ENCODE assay signal across 13 cellular contexts in the genomic region with DNA sequence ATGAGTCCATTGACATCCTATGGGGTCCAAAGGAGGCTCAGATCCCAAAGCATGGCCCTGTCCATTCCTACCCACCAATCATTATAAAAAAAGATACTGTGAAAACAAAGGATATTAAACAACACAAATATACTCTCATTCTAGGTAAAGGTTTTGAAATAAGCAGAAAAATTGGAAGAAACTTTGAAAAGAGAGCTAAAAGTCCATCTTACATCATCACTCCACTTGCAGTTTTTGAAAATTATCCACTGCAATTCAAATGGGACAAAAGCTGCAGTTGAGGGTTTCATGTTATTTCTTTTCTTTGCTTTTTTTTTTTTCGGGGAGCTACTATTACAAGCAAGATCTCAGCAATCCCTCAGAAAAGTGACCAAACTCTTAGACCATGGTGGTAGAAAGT.
DNase-seq lines count a peak whose midpoint lies in the region; ATAC-seq and TF ChIP-seq lines count a peak whose summit lies in the region.
"Had no signal": no experiment of that assay in that cellular context is flagged by ENCODE, and none has a peak within 500 bp of the region (broad histone marks: within the 10 kb centered on the region; RNA-seq: fewer than 3 reads in every experiment).

No MANE protein-coding gene starts in this region.

- WGBS in stomach, 5 donors, result 74 to 93% (median 88%) methylated on average over 1 of the region's 1 CpG
- 85 to 89% methylated on average over 1 of the region's 1 CpG for WGBS in sigmoid colon, 2 donors

- H3K4me3 ChIP-seq in left ventricle myocardium inferior (no peak overlapping the region), stomach (no peak overlapping the region), OCI-LY7 (ENCODE audit: low read depth, low read length, poor library complexity, severe bottlenecking) (no peak overlapping the region), sigmoid colon (no peak overlapping the region)
- H3K4me3 ChIP-seq: BLaER1, GM12878 had no signal

- ATAC-seq in left cardiac atrium, result no peak
- ATAC-seq: GM12878 had no signal

- H3K9me2 ChIP-seq in OCI-LY7 (ENCODE audit: insufficient read depth, low read length), result no peaks in the 10 kb centered on the region

- H3K27ac Mint-ChIP-seq in glutamatergic neuron (ENCODE audit: unreplicated experiment), result peak overlapping the region; percentile 90
- H3K27ac Mint-ChIP-seq: HFFc6 had no signal

- peaks cover 51% of the 10 kb centered on the region for H3K4me1 Mint-ChIP-seq in glutamatergic neuron (ENCODE audit: low read depth, unreplicated experiment)

- TF ChIP-seq POLR2A in stomach (IDR thresholded peaks at IDR 0.05), result no peak
- TF ChIP-seq POLR2A in sigmoid colon (IDR thresholded peaks at IDR 0.05), result no peak

- peak overlapping the region; percentile 79 for H3K4me3 Mint-ChIP-seq in glutamatergic neuron (ENCODE audit: unreplicated experiment)
- H3K4me3 Mint-ChIP-seq: HFFc6 had no signal

- H3K27ac ChIP-seq in left ventricle myocardium inferior (replicated peaks) (peak overlapping the region; percentile 75), stomach (peak overlapping the region in 3 of 5 donors; percentile 11 to 61 (median 57)), OCI-LY7 (ENCODE audit: low read depth, low read length, poor library complexity, severe bottlenecking) (no peak overlapping the region), sigmoid colon (no peak overlapping the region)
- H3K27ac ChIP-seq: 22Rv1, BLaER1 had no signal

- DNase-seq in left ventricle myocardium inferior, result no peak
- no peak for DNase-seq in left cardiac atrium
- DNase-seq in glutamatergic neuron, result no peak
- no peak for DNase-seq in stomach
- DNase-seq in 8988T, result no peak
- DNase-seq in OCI-LY7 (ENCODE audit: low spot score), result no peak
- DNase-seq in activated CD4-positive, CD25-positive, alpha-beta regulatory T cell (lab: John Stamatoyannopoulos, UW), result no peak
- no peak for DNase-seq in sigmoid colon
- DNase-seq: AML-193, HFFc6 had no signal

- no peaks in the 10 kb centered on the region for H3K36me3 Mint-ChIP-seq in glutamatergic neuron (ENCODE audit: unreplicated experiment)

- no peak overlapping the region for H2AFZ ChIP-seq in OCI-LY7 (ENCODE audit: low read length)

- H3K4me2 ChIP-seq in OCI-LY7 (ENCODE audit: low read length), result no peak overlapping the region
- H3K4me2 ChIP-seq: BLaER1 had no signal

- no peaks in the 10 kb centered on the region for H3K36me3 ChIP-seq in left ventricle myocardium inferior
- no peaks in the 10 kb centered on the region for H3K36me3 ChIP-seq in stomach
- no peaks in the 10 kb centered on the region for H3K36me3 ChIP-seq in OCI-LY7 (ENCODE audit: insufficient read depth, low read length)
- no peaks in the 10 kb centered on the region for H3K36me3 ChIP-seq in sigmoid colon
- H3K36me3 ChIP-seq: BLaER1 had no signal

- TF ChIP-seq CTCF in left ventricle myocardium inferior (IDR thresholded peaks at IDR 0.05; ENCODE audit: borderline replicate concordance), result no peak
- no peak for TF ChIP-seq CTCF in glutamatergic neuron (IDR thresholded peaks at IDR 0.05; ENCODE audit: partially characterized antibody, unreplicated experiment)
- no peak for TF ChIP-seq CTCF in stomach (IDR thresholded peaks at IDR 0.05)
- TF ChIP-seq CTCF in OCI-LY7 (conservative IDR thresholded peaks at IDR 0.05; ENCODE audit: low read length), result no peak
- no peak for TF ChIP-seq CTCF in sigmoid colon (IDR thresholded peaks at IDR 0.05)

- CTCF ChIA-PET in OCI-LY7 (lab: Charles Lee; ENCODE audit: unreplicated experiment), result no interaction called here

- TF ChIP-seq EP300 in stomach (IDR thresholded peaks at IDR 0.05) (no peak), sigmoid colon (IDR thresholded peaks at IDR 0.05) (no peak)

- no peaks in the 10 kb centered on the region for H3K27me3 ChIP-seq in left ventricle myocardium inferior (ENCODE audit: low read depth)
- no peaks in the 10 kb centered on the region for H3K27me3 ChIP-seq in stomach
- H3K27me3 ChIP-seq in sigmoid colon, result no peaks in the 10 kb centered on the region
- H3K27me3 ChIP-seq: BLaER1 had no signal

- H3K9me3 Mint-ChIP-seq in glutamatergic neuron (ENCODE audit: unreplicated experiment), result peaks cover 2% of the 10 kb centered on the region
- H3K9me3 Mint-ChIP-seq: HFFc6 had no signal

- intact Hi-C loops in left ventricle myocardium inferior (cut with micrococcal nuclease), result no loop called here
- intact Hi-C loops in left cardiac atrium (cut with DNase I), result no loop called here
- intact Hi-C loops in stomach (cut with DNase I; ENCODE audit: low total_unique reads), result no loop called here
- intact Hi-C loops in OCI-LY7 (cut with micrococcal nuclease; ENCODE audit: unreplicated experiment), result no loop called here
- intact Hi-C loops in sigmoid colon (cut with DNase I), result no loop called here

- H4K20me1 ChIP-seq in OCI-LY7 (ENCODE audit: insufficient read depth, low read length), result no peaks in the 10 kb centered on the region
- H4K20me1 ChIP-seq: BLaER1 had no signal

- H3K79me2 ChIP-seq in OCI-LY7 (ENCODE audit: insufficient read depth, low read depth, low read length), result no peaks in the 10 kb centered on the region

- POLR2A ChIA-PET in OCI-LY7 (lab: Charles Lee), result no interaction called here

- no peaks in the 10 kb centered on the region for H3K27me3 Mint-ChIP-seq in glutamatergic neuron (ENCODE audit: unreplicated experiment)

- H3K4me1 ChIP-seq in left ventricle myocardium inferior, result peaks cover 31% of the 10 kb centered on the region
- peaks cover 0 to 30% (median 17%) of the 10 kb centered on the region in 4 donors for H3K4me1 ChIP-seq in stomach
- no peaks in the 10 kb centered on the region for H3K4me1 ChIP-seq in OCI-LY7 (ENCODE audit: insufficient read depth, low read length, poor library complexity, severe bottlenecking)
- H3K4me1 ChIP-seq in sigmoid colon, result no peaks in the 10 kb centered on the region
- H3K4me1 ChIP-seq: BLaER1 had no signal

- no TSS peak for BruUV-seq in OCI-LY7 (replicated peaks; lab: Mats Ljungman, UMichigan)

- H3K9me3 ChIP-seq in left ventricle myocardium inferior (replicated peaks) (no peaks in the 10 kb centered on the region), stomach (no peaks in the 10 kb centered on the region), OCI-LY7 (ENCODE audit: low read length) (no peaks in the 10 kb centered on the region), sigmoid colon (no peaks in the 10 kb centered on the region)
- H3K9me3 ChIP-seq: BLaER1 had no signal

Comparison
In these comparisons a context has a peak if more than half of its experiments do, and no peak if none do; other contexts are left out.
1. H3K27ac ChIP-seq: peak in left ventricle myocardium inferior (single experiment) and stomach (3 of 5); none in OCI-LY7 (single experiment) and sigmoid colon (0 of 4).